ENCODE assay signal across 8 cellular contexts in the genomic region with DNA sequence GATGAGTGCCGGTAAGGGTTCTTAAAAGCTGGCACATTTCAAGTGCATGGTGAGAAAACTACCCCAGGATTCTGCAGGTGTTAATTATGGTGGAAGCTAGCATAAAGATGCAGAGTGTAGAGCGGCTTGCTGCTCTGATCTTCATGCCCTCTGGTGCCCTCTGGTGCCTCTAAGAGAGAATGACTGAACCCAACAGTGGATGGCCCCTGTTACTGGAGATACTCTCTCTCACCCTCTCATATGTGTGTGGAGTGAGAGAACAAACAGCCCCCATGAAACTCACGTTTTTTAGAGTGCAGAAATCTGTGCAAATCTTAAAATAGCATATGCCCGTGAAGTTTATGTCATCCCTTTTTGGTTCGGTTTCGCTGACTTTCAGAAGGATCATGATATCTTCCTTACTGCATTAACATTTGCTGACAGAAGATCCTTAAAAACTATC.
DNase-seq lines count a peak whose midpoint lies in the region; ATAC-seq and TF ChIP-seq lines count a peak whose summit lies in the region.

No MANE protein-coding gene starts in this region.

- no peak overlapping the region for H3K4me3 Mint-ChIP-seq in activated CD8-positive, alpha-beta T cell treated with anti-CD3 and anti-CD28 coated beads for 36 hours
- no peak overlapping the region for H3K4me3 Mint-ChIP-seq in naive thymus-derived CD8-positive, alpha-beta T cell

- ATAC-seq in GM21381 (IDR thresholded peaks at IDR 0.05; ENCODE audit: unreplicated experiment) (peak; percentile 98), HG03571 (IDR thresholded peaks at IDR 0.05; ENCODE audit: unreplicated experiment) (peak; percentile 90), esophagus mucosa (peak; percentile 82), thoracic aorta (ENCODE audit: insufficient number of reproducible peaks, low FRiP score, low read depth) (peak; percentile 60)
- peak; percentile 100 for ATAC-seq in activated CD8-positive, alpha-beta T cell treated with anti-CD3 and anti-CD28 coated beads for 36 hours
- peak; percentile 92 to 93 for ATAC-seq in naive thymus-derived CD8-positive, alpha-beta T cell

- DNase-seq in DMS153 treated with DMSO at 0.1 percent for 48 hours (lab: John Stamatoyannopoulos, UW; ENCODE audit: unreplicated experiment) (peak; percentile 45), NCI-H82 treated with DMSO at 0.1 percent for 48 hours (lab: John Stamatoyannopoulos, UW; ENCODE audit: unreplicated experiment) (peak; percentile 82), thoracic aorta (ENCODE audit: low spot score) (peak; percentile 3)
- DNase-seq in activated CD8-positive, alpha-beta T cell treated with anti-CD3 and anti-CD28 coated beads for 36 hours, result peak; percentile 61
- peak; percentile 8 to 69 (median 29) for DNase-seq in naive thymus-derived CD8-positive, alpha-beta T cell

- no peaks in the 10 kb centered on the region for H3K9me3 ChIP-seq in thoracic aorta

- intact Hi-C loops in activated CD8-positive, alpha-beta T cell treated with anti-CD3 and anti-CD28 coated beads for 36 hours (cut with micrococcal nuclease), result loop anchor here (1.0 kb wide), 1 partner anchor 373 kb away; no protein-coding TSS in a partner anchor

- peaks cover 8% of the 10 kb centered on the region for H3K27me3 Mint-ChIP-seq in activated CD8-positive, alpha-beta T cell treated with anti-CD3 and anti-CD28 coated beads for 36 hours
- peaks cover 7 to 30% (median 17%) of the 10 kb centered on the region in 5 donors for H3K27me3 Mint-ChIP-seq in naive thymus-derived CD8-positive, alpha-beta T cell

- H3K27ac Mint-ChIP-seq in activated CD8-positive, alpha-beta T cell treated with anti-CD3 and anti-CD28 coated beads for 36 hours, result no peak overlapping the region
- H3K27ac Mint-ChIP-seq in naive thymus-derived CD8-positive, alpha-beta T cell, result no peak overlapping the region

- no peaks in the 10 kb centered on the region for H3K36me3 Mint-ChIP-seq in activated CD8-positive, alpha-beta T cell treated with anti-CD3 and anti-CD28 coated beads for 36 hours (ENCODE audit: low read depth)
- no peaks in the 10 kb centered on the region for H3K36me3 Mint-ChIP-seq in naive thymus-derived CD8-positive, alpha-beta T cell

- H3K27me3 ChIP-seq in thoracic aorta (replicated peaks; ENCODE audit: insufficient read depth), result no peaks in the 10 kb centered on the region

- TF ChIP-seq CTCF in activated CD8-positive, alpha-beta T cell treated with anti-CD3 and anti-CD28 coated beads for 36 hours (IDR thresholded peaks at IDR 0.05), result peak; percentile 67
- TF ChIP-seq CTCF in thoracic aorta (IDR thresholded peaks at IDR 0.05), result peak; percentile 43

- no peaks in the 10 kb centered on the region for H3K9me3 Mint-ChIP-seq in activated CD8-positive, alpha-beta T cell treated with anti-CD3 and anti-CD28 coated beads for 36 hours
- no peaks in the 10 kb centered on the region for H3K9me3 Mint-ChIP-seq in naive thymus-derived CD8-positive, alpha-beta T cell

- POLR2A ChIA-PET in activated CD8-positive, alpha-beta T cell treated with anti-CD3 and anti-CD28 coated beads for 36 hours (lab: Charles Lee), result no interaction called here
- POLR2A ChIA-PET in naive thymus-derived CD8-positive, alpha-beta T cell (lab: Charles Lee), result no interaction called here

- H3K36me3 ChIP-seq in thoracic aorta, result no peaks in the 10 kb centered on the region

- H3K27ac ChIP-seq in thoracic aorta, result no peak overlapping the region

- no peaks in the 10 kb centered on the region for H3K4me1 Mint-ChIP-seq in activated CD8-positive, alpha-beta T cell treated with anti-CD3 and anti-CD28 coated beads for 36 hours (ENCODE audit: low read depth)
- H3K4me1 Mint-ChIP-seq in naive thymus-derived CD8-positive, alpha-beta T cell, result no peaks in the 10 kb centered on the region

- H3K4me1 ChIP-seq in thoracic aorta (ENCODE audit: control insufficient read depth in 1 of 2, low read depth in 2 of 2), result no peaks in the 10 kb centered on the region

- no peak overlapping the region for H3K4me3 ChIP-seq in thoracic aorta

- CTCF ChIA-PET in activated CD8-positive, alpha-beta T cell treated with anti-CD3 and anti-CD28 coated beads for 36 hours (lab: Charles Lee), result interaction anchor here (0.6 to 4.3 kb wide), 20 partner anchors 8 to 763 kb away, joined by 3 to 34 read pairs (median 4); no protein-coding TSS in a partner anchor

Comparison
In these comparisons a context has a peak if more than half of its experiments do, and no peak if none do; other contexts are left out.
1. DNase-seq: peak in every context shown above with its lines; median percentile 82 in NCI-H82 treated with DMSO at 0.1 percent for 48 hours; 61 in activated CD8-positive, alpha-beta T cell treated with anti-CD3 and anti-CD28 coated beads for 36 hours; 45 in DMS153 treated with DMSO at 0.1 percent for 48 hours; 29 in naive thymus-derived CD8-positive, alpha-beta T cell; 3 in thoracic aorta.